In the genomic region with DNA sequence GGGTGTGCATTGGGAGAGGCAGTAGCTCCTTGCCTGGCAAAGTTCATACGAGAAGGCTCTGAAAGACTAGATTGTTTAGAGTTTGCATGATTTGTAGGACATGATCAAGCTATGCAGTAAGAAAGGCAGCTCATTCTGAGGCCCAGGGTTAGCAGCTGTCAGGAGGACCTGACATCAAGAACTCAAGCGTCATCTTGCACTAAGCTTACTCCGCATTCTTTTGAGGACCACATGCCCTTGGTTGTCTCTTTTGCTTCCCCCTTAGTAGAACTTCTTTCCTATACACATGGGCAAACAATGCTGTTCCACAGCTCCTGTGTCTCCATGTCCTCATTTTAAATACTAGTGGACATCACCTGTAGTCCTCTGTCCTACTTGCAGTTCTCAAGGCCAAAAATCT, we compare ENCODE assay signal across 16 cellular contexts. TPM values are rescaled to one million over a fixed set of nuclear protein-coding genes. Genes with fewer than 3 reads are reported as not detected.
DNase-seq lines count a peak whose midpoint lies in the region; ATAC-seq, FAIRE-seq and TF ChIP-seq lines count a peak whose summit lies in the region.
"Had no signal": no experiment of that assay in that cellular context is flagged by ENCODE, and none has a peak within 500 bp of the region (broad histone marks: within the 10 kb centered on the region; RNA-seq: fewer than 3 reads in every experiment).

No MANE protein-coding gene starts in this region.

- no peak overlapping the region for H3K4me2 ChIP-seq in H1 (ENCODE audit: insufficient read depth in 1 of 2, low read depth in 2 of 2, low read length in 2 of 2)
- H3K4me2 ChIP-seq: A549 had no signal

- TF ChIP-seq CTCF in ascending aorta (IDR thresholded peaks at IDR 0.05), result no peak
- no peak for TF ChIP-seq CTCF in H1 (IDR thresholded peaks at IDR 0.05; ENCODE audit: control extremely low read depth in 1 of 3, insufficient read depth in 1 of 3, low read depth in 1 of 3, low read length in 3 of 3)
- no peak for TF ChIP-seq CTCF in prostate gland (IDR thresholded peaks at IDR 0.05)
- no peak for TF ChIP-seq CTCF in mucosa of descending colon (IDR thresholded peaks at IDR 0.05)

- H2BK5ac ChIP-seq in H1 (ENCODE audit: low read depth, low read length), result no peak overlapping the region; the same call in 1 of the 2 replicates

- FAIRE-seq in H1 (lab: Jason Lieb, UNC), result no peak
- FAIRE-seq: A549, GM12891, H54 had no signal

- TF ChIP-seq POLR2A in H1 (IDR thresholded peaks at IDR 0.05; ENCODE audit: control extremely low read depth in 1 of 2, low read depth in 2 of 2, low read length in 2 of 2) (peak; percentile 26 to 65; a peak in 2 of 3 replicates), prostate gland (IDR thresholded peaks at IDR 0.05) (no peak)

- no peak overlapping the region for H3K56ac ChIP-seq in H1 (replicated peaks; ENCODE audit: insufficient read length, low read depth, low read length)

- no peak overlapping the region for H2BK20ac ChIP-seq in H1 (ENCODE audit: low read length)

- peaks cover 12 to 49% of the 10 kb centered on the region in 2 donors for H3K4me1 ChIP-seq in ascending aorta
- H3K4me1 ChIP-seq in H1 (replicated peaks in 1 of 4; ENCODE audit: control insufficient read depth in 3 of 4, insufficient read depth in 4 of 4, low read length in 3 of 4), result peaks cover 0 to 7% (median 1%) of the 10 kb centered on the region in 4 experiments; a peak in 3 of 7 replicates
- no peaks in the 10 kb centered on the region for H3K4me1 ChIP-seq in prostate gland (replicated peaks)
- H3K4me1 ChIP-seq in mucosa of descending colon (ENCODE audit: low read depth), result no peaks in the 10 kb centered on the region
- H3K4me1 ChIP-seq: Caco-2 had no signal

- no peak overlapping the region for H2BK15ac ChIP-seq in H1 (ENCODE audit: low read length)

- H3K36me3 ChIP-seq in ascending aorta (peaks cover 7 to 13% of the 10 kb centered on the region in 2 donors), H1 (ENCODE audit: control insufficient read depth in 2 of 4, insufficient read depth in 4 of 4, low read length in 3 of 4) (peaks cover 18 to 88% (median 58%) of the 10 kb centered on the region in 4 experiments), prostate gland (peaks cover 0 to 8% of the 10 kb centered on the region in 2 donors), mucosa of descending colon (ENCODE audit: low read depth) (no peaks in the 10 kb centered on the region)

- H2AK5ac ChIP-seq in H1 (ENCODE audit: low read depth, low read length), result no peak overlapping the region

- no peak overlapping the region for H4K91ac ChIP-seq in H1 (replicated peaks; ENCODE audit: insufficient read length, low read length)

- no peak overlapping the region for H3K18ac ChIP-seq in H1 (ENCODE audit: extremely low read depth, low read length)

- no peak for TF ChIP-seq EP300 in H1 (IDR thresholded peaks at IDR 0.05; ENCODE audit: borderline replicate concordance in 1 of 2, low read depth in 2 of 2, low read length in 2 of 2)

- H3K9ac ChIP-seq in H1 (replicated peaks in 1 of 4; ENCODE audit: extremely low read depth in 1 of 4, low read depth in 3 of 4, low read length in 3 of 4), result no peak overlapping the region

- peaks cover 23% of the 10 kb centered on the region for H3K79me1 ChIP-seq in H1 (ENCODE audit: low read depth, low read length)

- H3K14ac ChIP-seq in H1 (ENCODE audit: insufficient read length), result no peak overlapping the region

- no peak overlapping the region for H2AFZ ChIP-seq in H1 (ENCODE audit: low read length)

- no peak for DNase-seq in ascending aorta (ENCODE audit: low spot score in 2 of 2)
- DNase-seq in H1 (ENCODE audit: low read depth in 1 of 2, low spot score in 2 of 2), result no peak
- DNase-seq in prostate gland (ENCODE audit: low spot score), result no peak
- DNase-seq in mucosa of descending colon, result no peak
- DNase-seq in NCI-H2171 (lab: John Stamatoyannopoulos, UW), result no peak
- no peak for DNase-seq in DMS53 (lab: John Stamatoyannopoulos, UW)
- DNase-seq: Caco-2; CD8-positive, alpha-beta T cell; DMS 273 treated with DMSO at 0.1 percent for 48 hours; DMS79; IMR-90; KBM-7 had no signal

- POLR2A ChIA-PET in H1 (lab: Charles Lee; ENCODE audit: partially characterized antibody), result interaction anchor here (0.9 to 29.3 kb wide), 18 partner anchors 2 to 109 kb away, joined by 3 to 622 read pairs (median 5); a partner anchor contains a TSS

- peaks cover 23 to 42% of the 10 kb centered on the region in 2 experiments for H4K20me1 ChIP-seq in H1 (replicated peaks in 1 of 2; ENCODE audit: control insufficient read depth in 1 of 2, insufficient read depth in 2 of 2, low read length in 2 of 2)

- no peak overlapping the region for H2BK12ac ChIP-seq in H1 (ENCODE audit: low read depth, low read length)

- H3K79me2 ChIP-seq in H1 (ENCODE audit: control insufficient read depth in 1 of 2, insufficient read depth in 2 of 2, low read length in 2 of 2), result peaks cover 59 to 98% of the 10 kb centered on the region in 2 experiments

- H3K4ac ChIP-seq in H1 (replicated peaks; ENCODE audit: insufficient read length, low read depth, low read length), result no peak overlapping the region

- H3K27me3 ChIP-seq in ascending aorta (no peaks in the 10 kb centered on the region), H1 (replicated peaks in 1 of 4; ENCODE audit: control insufficient read depth in 3 of 4, extremely low read depth in 1 of 4, insufficient read depth in 3 of 4, low read length in 3 of 4) (no peaks in the 10 kb centered on the region), prostate gland (replicated peaks; ENCODE audit: insufficient read depth) (no peaks in the 10 kb centered on the region)

- H3K27ac ChIP-seq in ascending aorta (peak overlapping the region; percentile 72 to 77), H1 (ENCODE audit: low read depth, low read length) (no peak overlapping the region), prostate gland (peak overlapping the region; percentile 8 to 100)
- H3K27ac ChIP-seq: A549 had no signal

- no peaks in the 10 kb centered on the region for H3K9me3 ChIP-seq in ascending aorta
- no peaks in the 10 kb centered on the region for H3K9me3 ChIP-seq in H1 (ENCODE audit: insufficient read depth in 2 of 2, low read depth in 1 of 2, low read length in 1 of 2)
- no peaks in the 10 kb centered on the region for H3K9me3 ChIP-seq in prostate gland
- H3K9me3 ChIP-seq in mucosa of descending colon, result no peaks in the 10 kb centered on the region
- H3K9me3 ChIP-seq: A549, Caco-2 had no signal

- CTCF ChIA-PET in H1 (lab: Charles Lee; ENCODE audit: partially characterized antibody), result interaction anchor here (0.8 to 6.9 kb wide), 8 partner anchors 11 to 120 kb away, joined by 3 to 52 read pairs (median 3); no protein-coding TSS in a partner anchor

- no peak overlapping the region for H4K5ac ChIP-seq in H1 (ENCODE audit: insufficient read length, low read depth, low read length)

- H3K23ac ChIP-seq in H1 (ENCODE audit: insufficient read length), result no peak overlapping the region

- no peak overlapping the region for H2BK120ac ChIP-seq in H1 (replicated peaks; ENCODE audit: low read depth, low read length)

- H3K4me3 ChIP-seq in ascending aorta (no peak overlapping the region), H1 (ENCODE audit: extremely low read depth in 1 of 4, insufficient read depth in 2 of 4, low read depth in 3 of 4, low read length in 4 of 4) (no peak overlapping the region), prostate gland (no peak overlapping the region), mucosa of descending colon (no peak overlapping the region)
- H3K4me3 ChIP-seq: A549 had no signal

- intact Hi-C loops in ascending aorta (cut with DNase I), result no loop called here
- intact Hi-C loops in prostate gland (cut with DNase I), result no loop called here
- intact Hi-C loops in mucosa of descending colon (cut with DNase I, micrococcal nuclease), result no loop called here

- H4K8ac ChIP-seq in H1 (ENCODE audit: extremely low read depth, insufficient read depth, low read length), result no peak overlapping the region

- 94% methylated on average over 3 of the region's 3 CpGs; no CpG with 5 or more reads in 1 of the 2 experiments for WGBS in H1 (ENCODE audit: extremely low coverage in 1 of 2, insufficient coverage in 1 of 2, insufficient read length in 1 of 2, insufficient replicate concordance in 2 of 2, low coverage in 1 of 2, low lambda C conversion rate in 2 of 2, missing lambda C conversion rate in 1 of 2), 2 experiments
- WGBS in prostate gland, result 91% methylated on average over 3 of the region's 3 CpGs

- no peak for TF ChIP-seq RAD21 in H1 (IDR thresholded peaks at IDR 0.05 in 1 of 2, conservative IDR thresholded peaks at IDR 0.05 in 1 of 2; ENCODE audit: low read depth in 2 of 2, low read length in 2 of 2)

- H3K23me2 ChIP-seq in H1 (ENCODE audit: low read depth, low read length), result no peaks in the 10 kb centered on the region

- no peak for ATAC-seq in GM18502 (IDR thresholded peaks at IDR 0.05; ENCODE audit: poor library complexity, unreplicated experiment)
- no peak for ATAC-seq in mucosa of descending colon
- ATAC-seq: A549; CD8-positive, alpha-beta T cell had no signal

TF ChIP-seq in H1, 55 proteins besides CTCF, POLR2A, EP300 and RAD21:
- TF ChIP-seq POLR2AphosphoS5 (IDR thresholded peaks at IDR 0.05; ENCODE audit: low read depth, low read length) (0 out of 2 replicates have a peak, but pooled peaks have one; percentile 51), TCF12 (IDR thresholded peaks at IDR 0.05; ENCODE audit: low read depth, low read length) (no peak)

RNA-seq across cellular contexts. Expression of a gene that starts 14.0 kb away (rescaled TPM):
- total RNA-seq in ascending aorta (161 TPM), prostate gland (100 to 1,000 TPM; 231 to 299 TPM), mucosa of descending colon (100 to 1,000 TPM in 1 of 3 donors, 10 to 100 TPM in 2; 11.2 to 104 (median 16.3) TPM)
- total RNA-seq in H1 (2021; fragmentation: NEBNext Ultra II Directional; extraction: Animal tissue kit (Norgen Biotek cat#: 25700)), result 240 and 241 TPM in 2 replicates
- polyA plus RNA-seq in H1 (2011; rRNA removed), result 132 and 143 TPM in 2 replicates
- 148 TPM for polyA plus RNA-seq in H1 (2011; cell fraction: cytosol; rRNA removed)
- 482 TPM for polyA plus RNA-seq in H1 (2011; cell fraction: nucleus; rRNA removed)
- 101 to 122 TPM (median 117 TPM) in 4 replicates for polyA plus RNA-seq in H1 (2012, experiment 1 of 2)
- polyA plus RNA-seq in H1 (2012, experiment 2 of 2), result 7.5 TPM
- polyA plus RNA-seq in H1 (2013, experiment 1 of 2), result 144 TPM
- 132 TPM for polyA plus RNA-seq in H1 (2013, experiment 2 of 2)
- polyA minus RNA-seq in H1 (2011; rRNA and poly(A)+ RNA removed), result 742 and 919 TPM in 2 replicates
- 169 TPM for polyA minus RNA-seq in H1 (2011; cell fraction: cytosol; rRNA and poly(A)+ RNA removed)
- 575 TPM for polyA minus RNA-seq in H1 (2011; cell fraction: nucleus; rRNA and poly(A)+ RNA removed)
